In genomic region chr3:136414476-136414875, GRCh38 we compare ENCODE assay signal across 17 cellular contexts.
"Had no signal": no experiment of that assay in that cellular context is flagged by ENCODE, and none has a peak within 500 bp of the region (broad histone marks: within the 10 kb centered on the region; RNA-seq: fewer than 3 reads in every experiment).

No MANE protein-coding gene starts in this region.

- H3K27me3 ChIP-seq: hepatocyte, upper lobe of left lung had no signal

- H3K27me3 Mint-ChIP-seq: activated B cell treated with CpG ODN at 0.5 μM for 24 hours; activated CD4-positive, alpha-beta T cell treated with anti-CD3 and anti-CD28 coated beads, Interleukin-2, amount 10 ng/mL, durations not matched to agents 24 days and 14 days; activated T-helper 17 cell treated with anti-CD3 and anti-CD28 coated beads, Interleukin-2, amount 50 U/mL, for 72 hours; brain had no signal

- H3K9me3 ChIP-seq: upper lobe of left lung had no signal

- H3K4me1 Mint-ChIP-seq: activated B cell treated with CpG ODN at 0.5 μM for 24 hours; activated CD4-positive, alpha-beta T cell treated with anti-CD3 and anti-CD28 coated beads, Interleukin-2, amount 10 ng/mL, durations not matched to agents 24 days and 14 days; activated T-helper 17 cell treated with anti-CD3 and anti-CD28 coated beads, Interleukin-2, amount 50 U/mL, for 72 hours; brain; neural crest cell had no signal

- H2AFZ ChIP-seq: hepatocyte had no signal

- DNase-seq: activated B cell treated with CpG ODN at 0.5 μM for 24 hours; activated CD4-positive, alpha-beta T cell treated with anti-CD3 and anti-CD28 coated beads, Interleukin-2, amount 10 ng/mL, durations not matched to agents 24 days and 14 days; activated naive CD4-positive, alpha-beta T cell treated with anti-CD3 and anti-CD28 coated beads, Interleukin-2, amount 50 U/mL, for 16 hours; amygdala; cerebellar nuclear complex; dermis blood vessel endothelial cell; kidney glomerular epithelial cell; mesendoderm; stimulated activated CD4-positive, alpha-beta T cell treated with anti-CD3 and anti-CD28 coated beads, Interleukin-12 subunit alpha, Interleukin-12 subunit beta, amount 100 ng/mL, for 4 hours; stimulated activated naive CD4-positive, alpha-beta T cell treated with Interleukin-2 at 50 U/mL for 16 hours; upper lobe of left lung had no signal

- H3K4me3 ChIP-seq: hepatocyte, upper lobe of left lung had no signal

- H3K79me2 ChIP-seq: hepatocyte had no signal

- H3K4me3 Mint-ChIP-seq: activated B cell treated with CpG ODN at 0.5 μM for 24 hours; activated CD4-positive, alpha-beta T cell treated with anti-CD3 and anti-CD28 coated beads, Interleukin-2, amount 10 ng/mL, durations not matched to agents 24 days and 14 days; activated T-helper 17 cell treated with anti-CD3 and anti-CD28 coated beads, Interleukin-2, amount 50 U/mL, for 72 hours; brain; neural crest cell had no signal

- H3K27ac ChIP-seq: hepatocyte, upper lobe of left lung had no signal

- ATAC-seq: activated T-helper 17 cell treated with anti-CD3 and anti-CD28 coated beads, Interleukin-2, amount 50 U/mL, for 72 hours; esophagus mucosa; sciatic nerve had no signal

- H3K4me1 ChIP-seq: upper lobe of left lung had no signal

- H3K9me3 Mint-ChIP-seq: activated B cell treated with CpG ODN at 0.5 μM for 24 hours; activated T-helper 17 cell treated with anti-CD3 and anti-CD28 coated beads, Interleukin-2, amount 50 U/mL, for 72 hours; brain; neural crest cell had no signal

- H3K4me2 ChIP-seq: hepatocyte had no signal

- H3K27ac Mint-ChIP-seq: activated B cell treated with CpG ODN at 0.5 μM for 24 hours; activated CD4-positive, alpha-beta T cell treated with anti-CD3 and anti-CD28 coated beads, Interleukin-2, amount 10 ng/mL, durations not matched to agents 24 days and 14 days; activated T-helper 17 cell treated with anti-CD3 and anti-CD28 coated beads, Interleukin-2, amount 50 U/mL, for 72 hours; brain had no signal
